Comparison of ENCODE assay signal across 1 cellular context in genomic region chr13:94210826-94211225, GRCh38.
TF ChIP-seq lines count a peak whose summit lies in the region.

No MANE protein-coding gene starts in this region.

TF ChIP-seq in GM12878, 131 proteins besides CTCF, POLR2A, EP300 and RAD21 (continued from another document):
- TF ChIP-seq REST (IDR thresholded peaks at IDR 0.05; ENCODE audit: low read depth, low read length) (no peak), E4F1 (IDR thresholded peaks at IDR 0.05; ENCODE audit: borderline replicate concordance, partially characterized antibody) (no peak), KAT2A (conservative IDR thresholded peaks at IDR 0.05; ENCODE audit: control insufficient read depth, low read depth, low read length) (no peak), POU2F2 (IDR thresholded peaks at IDR 0.05; ENCODE audit: borderline replicate concordance, low read depth, low read length) (no peak), CEBPZ (IDR thresholded peaks at IDR 0.05; ENCODE audit: low read depth, low read length) (no peak), RFX5 (IDR thresholded peaks at IDR 0.05; ENCODE audit: low read depth, low read length) (no peak), POLR2AphosphoS2 (IDR thresholded peaks at IDR 0.05; ENCODE audit: low read depth, low read length) (no peak), PKNOX1 (IDR thresholded peaks at IDR 0.05) (no peak), EGR1 (IDR thresholded peaks at IDR 0.05; ENCODE audit: borderline replicate concordance in 1 of 2, low read depth in 2 of 2, low read length in 2 of 2) (no peak), BCLAF1 (IDR thresholded peaks at IDR 0.05) (no peak), KDM1A (IDR thresholded peaks at IDR 0.05; ENCODE audit: borderline replicate concordance) (no peak), STAT3 (IDR thresholded peaks at IDR 0.05; ENCODE audit: low read depth, low read length) (no peak), ZNF274 (IDR thresholded peaks at IDR 0.05; ENCODE audit: insufficient read depth, insufficient read length) (no peak), PAX8 (IDR thresholded peaks at IDR 0.05) (no peak), CEBPB (IDR thresholded peaks at IDR 0.05; ENCODE audit: borderline replicate concordance in 1 of 2, low read depth in 2 of 2, low read length in 2 of 2) (no peak)
